26 cellular contexts compared by ENCODE assay signal in genomic region chr2:16150456-16151280, GRCh38.
DNase-seq lines count a peak whose midpoint lies in the region; ATAC-seq, FAIRE-seq and TF ChIP-seq lines count a peak whose summit lies in the region.
"Had no signal": no experiment of that assay in that cellular context is flagged by ENCODE, and none has a peak within 500 bp of the region (broad histone marks: within the 10 kb centered on the region; RNA-seq: fewer than 3 reads in every experiment).

No MANE protein-coding gene starts in this region.

- no peaks in the 10 kb centered on the region for H3K4me1 ChIP-seq in pancreas
- H3K4me1 ChIP-seq: A549, BLaER1 had no signal

- no peaks in the 10 kb centered on the region for H3K9me3 Mint-ChIP-seq in activated CD4-positive, alpha-beta T cell treated with anti-CD3 and anti-CD28 coated beads, Interleukin-2, amount 10 ng/mL, durations not matched to agents 24 days and 14 days
- no peaks in the 10 kb centered on the region for H3K9me3 Mint-ChIP-seq in activated CD4-positive, alpha-beta T cell treated with anti-CD3 and anti-CD28 coated beads for 36 hours (ENCODE audit: low read depth)

- no peaks in the 10 kb centered on the region for H3K27me3 ChIP-seq in dorsolateral prefrontal cortex
- H3K27me3 ChIP-seq in pancreas, result no peaks in the 10 kb centered on the region
- H3K27me3 ChIP-seq: BLaER1 had no signal

- H3K4me3 ChIP-seq in dorsolateral prefrontal cortex (no peak overlapping the region), pancreas (no peak overlapping the region)
- H3K4me3 ChIP-seq: A549, BLaER1, GM12878 had no signal

- no peak for FAIRE-seq in pancreas (lab: Jason Lieb, UNC)
- FAIRE-seq: A549, GM12878, GM12892, GM18507 had no signal

- CTCF ChIA-PET in activated CD4-positive, alpha-beta T cell treated with anti-CD3 and anti-CD28 coated beads for 36 hours (lab: Charles Lee), result no interaction called here

- H3K36me3 Mint-ChIP-seq in activated CD4-positive, alpha-beta T cell treated with anti-CD3 and anti-CD28 coated beads, Interleukin-2, amount 10 ng/mL, durations not matched to agents 24 days and 14 days (ENCODE audit: low read depth), result no peaks in the 10 kb centered on the region
- no peaks in the 10 kb centered on the region for H3K36me3 Mint-ChIP-seq in activated CD4-positive, alpha-beta T cell treated with anti-CD3 and anti-CD28 coated beads for 36 hours (ENCODE audit: low read depth)
- H3K36me3 Mint-ChIP-seq: CD14-positive monocyte; CD4-positive, alpha-beta memory T cell; CD4-positive, CD25-positive, alpha-beta regulatory T cell; CD8-positive, alpha-beta memory T cell had no signal

- TF ChIP-seq CTCF in dorsolateral prefrontal cortex (IDR thresholded peaks at IDR 0.05 in 54 of 56, conservative IDR thresholded peaks at IDR 0.05 in 2 of 56; ENCODE audit: low read depth in 1 of 56, partially characterized antibody in 56 of 56), result no peak
- TF ChIP-seq CTCF in pancreas (IDR thresholded peaks at IDR 0.05), result no peak

- H3K4me1 Mint-ChIP-seq in activated CD4-positive, alpha-beta T cell treated with anti-CD3 and anti-CD28 coated beads, Interleukin-2, amount 10 ng/mL, durations not matched to agents 24 days and 14 days, result no peaks in the 10 kb centered on the region
- H3K4me1 Mint-ChIP-seq in activated CD4-positive, alpha-beta T cell treated with anti-CD3 and anti-CD28 coated beads for 36 hours, result no peaks in the 10 kb centered on the region
- H3K4me1 Mint-ChIP-seq: B cell; CD14-positive monocyte; CD4-positive, alpha-beta memory T cell; CD4-positive, CD25-positive, alpha-beta regulatory T cell; CD8-positive, alpha-beta memory T cell had no signal

- POLR2A ChIA-PET in activated CD4-positive, alpha-beta T cell treated with anti-CD3 and anti-CD28 coated beads for 36 hours (lab: Charles Lee), result no interaction called here

- 71 to 72% methylated on average over 5 of the region's 5 CpGs for WGBS in pancreas, 2 donors

- DNase-seq in activated CD4-positive, alpha-beta T cell treated with anti-CD3 and anti-CD28 coated beads, Interleukin-2, amount 10 ng/mL, durations not matched to agents 24 days and 14 days, result peak; percentile 32
- no peak for DNase-seq in activated CD4-positive, alpha-beta T cell treated with anti-CD3 and anti-CD28 coated beads for 36 hours
- DNase-seq in left lobe of liver (ENCODE audit: low spot score), result peak; percentile 3
- no peak for DNase-seq in dorsolateral prefrontal cortex
- no peak for DNase-seq in pancreas
- DNase-seq: AML-193; C1 segment of cervical spinal cord; CD4-positive, alpha-beta memory T cell; CD4-positive, CD25-positive, alpha-beta regulatory T cell; CD8-positive, alpha-beta memory T cell; COR-L47; DMS 273 treated with DMSO at 0.1 percent for 48 hours; DMS153; DMS53; DMS79; DND-41; EL; GDM1 had no signal

- H3K27ac ChIP-seq in dorsolateral prefrontal cortex, result no peak overlapping the region
- H3K27ac ChIP-seq in pancreas, result no peak overlapping the region
- H3K27ac ChIP-seq: 22Rv1, A549, BLaER1 had no signal

- intact Hi-C loops in activated CD4-positive, alpha-beta T cell treated with anti-CD3 and anti-CD28 coated beads, Interleukin-2, amount 10 ng/mL, durations not matched to agents 24 days and 14 days (cut with micrococcal nuclease), result no loop called here
- intact Hi-C loops in activated CD4-positive, alpha-beta T cell treated with anti-CD3 and anti-CD28 coated beads for 36 hours (cut with DNase I, micrococcal nuclease), result no loop called here
- intact Hi-C loops in dorsolateral prefrontal cortex (cut with DNase I), result no loop called here
- intact Hi-C loops in pancreas (cut with DNase I), result no loop called here

- no peak overlapping the region for H3K4me3 Mint-ChIP-seq in activated CD4-positive, alpha-beta T cell treated with anti-CD3 and anti-CD28 coated beads, Interleukin-2, amount 10 ng/mL, durations not matched to agents 24 days and 14 days
- H3K4me3 Mint-ChIP-seq in activated CD4-positive, alpha-beta T cell treated with anti-CD3 and anti-CD28 coated beads for 36 hours, result no peak overlapping the region
- H3K4me3 Mint-ChIP-seq: B cell; CD14-positive monocyte; CD4-positive, alpha-beta memory T cell; CD4-positive, CD25-positive, alpha-beta regulatory T cell; CD8-positive, alpha-beta memory T cell had no signal

- no peaks in the 10 kb centered on the region for H3K27me3 Mint-ChIP-seq in activated CD4-positive, alpha-beta T cell treated with anti-CD3 and anti-CD28 coated beads, Interleukin-2, amount 10 ng/mL, durations not matched to agents 24 days and 14 days
- no peaks in the 10 kb centered on the region for H3K27me3 Mint-ChIP-seq in activated CD4-positive, alpha-beta T cell treated with anti-CD3 and anti-CD28 coated beads for 36 hours
- H3K27me3 Mint-ChIP-seq: CD4-positive, CD25-positive, alpha-beta regulatory T cell had no signal

- H3K27ac Mint-ChIP-seq in activated CD4-positive, alpha-beta T cell treated with anti-CD3 and anti-CD28 coated beads, Interleukin-2, amount 10 ng/mL, durations not matched to agents 24 days and 14 days, result no peak overlapping the region
- H3K27ac Mint-ChIP-seq in activated CD4-positive, alpha-beta T cell treated with anti-CD3 and anti-CD28 coated beads for 36 hours, result no peak overlapping the region
- H3K27ac Mint-ChIP-seq: B cell; CD14-positive monocyte; CD4-positive, alpha-beta memory T cell; CD4-positive, CD25-positive, alpha-beta regulatory T cell; CD8-positive, alpha-beta memory T cell had no signal

- no peaks in the 10 kb centered on the region for H3K36me3 ChIP-seq in pancreas
- H3K36me3 ChIP-seq: BLaER1 had no signal

- H3K9me3 ChIP-seq in pancreas, result no peaks in the 10 kb centered on the region
- H3K9me3 ChIP-seq: A549, BLaER1 had no signal

- no peak for ATAC-seq in activated CD4-positive, alpha-beta T cell treated with anti-CD3 and anti-CD28 coated beads for 36 hours
- no peak for ATAC-seq in left lobe of liver
- ATAC-seq in pancreas, result no peak
- ATAC-seq: GM12878 had no signal

Comparison
In these comparisons a context has a peak if more than half of its experiments do, and no peak if none do; other contexts are left out.
1. DNase-seq: peak in activated CD4-positive, alpha-beta T cell treated with anti-CD3 and anti-CD28 coated beads, Interleukin-2, amount 10 ng/mL, durations not matched to agents 24 days and 14 days (single experiment) and left lobe of liver (single experiment); none in activated CD4-positive, alpha-beta T cell treated with anti-CD3 and anti-CD28 coated beads for 36 hours (single experiment), dorsolateral prefrontal cortex (0 of 10) and pancreas (0 of 6).